Comparison of ENCODE assay signal across 8 cellular contexts in the genomic region with DNA sequence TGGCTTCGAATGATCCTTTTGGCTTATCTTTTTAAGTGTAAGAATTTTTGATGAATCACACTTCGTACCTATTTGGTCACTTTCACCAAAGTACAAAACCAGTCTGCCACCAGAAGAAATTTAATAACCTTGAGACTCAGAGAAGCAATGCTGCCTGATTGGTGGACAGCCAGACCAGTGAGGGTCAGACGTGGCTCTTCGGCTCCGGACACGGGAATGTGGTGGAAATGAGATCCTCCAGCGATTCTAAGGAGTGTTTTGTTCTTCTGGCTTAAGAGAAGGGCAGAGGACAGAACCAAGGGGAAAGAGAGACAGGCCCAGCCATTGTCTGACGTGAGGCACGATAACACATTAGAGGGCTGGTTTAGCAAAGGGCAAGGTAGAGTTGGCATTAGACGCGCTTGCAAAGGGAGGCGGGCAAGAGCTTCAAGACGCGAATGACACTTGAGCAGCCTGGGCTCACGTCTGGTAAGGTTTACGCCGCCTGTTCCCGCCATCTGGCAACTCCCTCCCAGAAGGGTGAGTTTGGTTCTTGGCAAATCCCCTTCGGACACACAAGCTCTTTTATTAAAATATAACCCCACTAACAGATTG. TPM values are rescaled to one million over a fixed set of nuclear protein-coding genes. Genes with fewer than 3 reads are reported as not detected.
DNase-seq lines count a peak whose midpoint lies in the region; ATAC-seq and TF ChIP-seq lines count a peak whose summit lies in the region.

No MANE protein-coding gene starts in this region.

- H3K9me3 Mint-ChIP-seq in T-helper 1 cell treated with Interleukin-12 subunit alpha and Interleukin-12 subunit beta and Interleukin-4 antibody, amounts not matched to agents 30 μg/mL and 1 μg/mL, for 36 hours: peaks cover 3% of the 10 kb centered on the region

- TF ChIP-seq CTCF in vagina (IDR thresholded peaks at IDR 0.05): no peak

- peak overlapping the region; percentile 99 for H3K27ac Mint-ChIP-seq in T-helper 1 cell treated with Interleukin-12 subunit alpha and Interleukin-12 subunit beta and Interleukin-4 antibody, amounts not matched to agents 30 μg/mL and 1 μg/mL, for 36 hours

- intact Hi-C loops in vagina (cut with DNase I): no loop called here

- no CpG with 5 or more reads among the region's 19 CpGs for WGBS in mesendoderm (ENCODE audit: extremely low coverage, insufficient coverage, low lambda C conversion rate)

- no peak overlapping the region for H2BK15ac ChIP-seq in mesendoderm (replicated peaks; ENCODE audit: low read depth)

- H4K5ac ChIP-seq in mesendoderm (ENCODE audit: low read length): no peak overlapping the region

- H3K18ac ChIP-seq in mesendoderm (ENCODE audit: low read length): peak overlapping the region; percentile 36

- no peaks in the 10 kb centered on the region for H3K27me3 ChIP-seq in mesendoderm (ENCODE audit: insufficient read depth, low read length, poor library complexity)
- H3K27me3 ChIP-seq in vagina: no peaks in the 10 kb centered on the region

- H3K79me1 ChIP-seq in mesendoderm (ENCODE audit: low read length): no peaks in the 10 kb centered on the region

- peaks cover 32% of the 10 kb centered on the region for H3K4me1 Mint-ChIP-seq in T-helper 1 cell treated with Interleukin-12 subunit alpha and Interleukin-12 subunit beta and Interleukin-4 antibody, amounts not matched to agents 30 μg/mL and 1 μg/mL, for 36 hours (ENCODE audit: low read depth)

- H3K23ac ChIP-seq in mesendoderm (ENCODE audit: low read length): no peak overlapping the region

- peak overlapping the region; percentile 85 for H3K4me3 Mint-ChIP-seq in T-helper 1 cell treated with Interleukin-12 subunit alpha and Interleukin-12 subunit beta and Interleukin-4 antibody, amounts not matched to agents 30 μg/mL and 1 μg/mL, for 36 hours

- peak overlapping the region; percentile 9 for H3K9ac ChIP-seq in mesendoderm (ENCODE audit: low read length)

- peak overlapping the region; percentile 6 for H3K56ac ChIP-seq in mesendoderm (ENCODE audit: low read length)

- H3K4ac ChIP-seq in mesendoderm (ENCODE audit: low read depth, low read length): no peak overlapping the region

- no peak overlapping the region for H2AK5ac ChIP-seq in mesendoderm (ENCODE audit: low read length)

- H2BK120ac ChIP-seq in mesendoderm (ENCODE audit: low read depth, low read length): no peak overlapping the region

- H3K9me3 ChIP-seq in vagina: no peaks in the 10 kb centered on the region

- H4K8ac ChIP-seq in mesendoderm (ENCODE audit: low read depth, low read length): no peak overlapping the region

- no peak overlapping the region for H3K4me2 ChIP-seq in mesendoderm (ENCODE audit: low read length)

- peaks cover 2% of the 10 kb centered on the region for H3K4me1 ChIP-seq in mesendoderm (ENCODE audit: control insufficient read depth, low read depth, low read length)
- H3K4me1 ChIP-seq in vagina: peaks cover 6% of the 10 kb centered on the region

- DNase-seq in T-helper 1 cell (no peak), NCI-H748 (lab: John Stamatoyannopoulos, UW; ENCODE audit: unreplicated experiment) (peak; percentile 90), cerebellar cortex (ENCODE audit: low spot score) (peak; percentile 68), mesendoderm (peak; percentile 83), vagina (ENCODE audit: extremely low spot score in 2 of 2) (no peak), GF-D8 (lab: John Stamatoyannopoulos, UW) (no peak)

- H3K27ac ChIP-seq in mesendoderm (ENCODE audit: low read depth, low read length): no peak overlapping the region
- H3K27ac ChIP-seq in vagina: peak overlapping the region; percentile 86

- H3K36me3 Mint-ChIP-seq in T-helper 1 cell treated with Interleukin-12 subunit alpha and Interleukin-12 subunit beta and Interleukin-4 antibody, amounts not matched to agents 30 μg/mL and 1 μg/mL, for 36 hours (ENCODE audit: low read depth): no peaks in the 10 kb centered on the region

- ATAC-seq in HG02885 (IDR thresholded peaks at IDR 0.05; ENCODE audit: poor library complexity, unreplicated experiment): peak; percentile 25

- H3K4me3 ChIP-seq in mesendoderm (ENCODE audit: low read length) (no peak overlapping the region), vagina (peak overlapping the region; percentile 43 to 44)

- peak in 1 of 2 donors; percentile 22 for TF ChIP-seq POLR2A in vagina (IDR thresholded peaks at IDR 0.05)

- peaks cover 21% of the 10 kb centered on the region for H3K27me3 Mint-ChIP-seq in T-helper 1 cell treated with Interleukin-12 subunit alpha and Interleukin-12 subunit beta and Interleukin-4 antibody, amounts not matched to agents 30 μg/mL and 1 μg/mL, for 36 hours (ENCODE audit: low read depth)

- H2BK5ac ChIP-seq in mesendoderm (ENCODE audit: low read length): peak overlapping the region; percentile 19

- H3K79me2 ChIP-seq in mesendoderm (ENCODE audit: control insufficient read depth, insufficient read depth, low read length): no peaks in the 10 kb centered on the region

- H3K36me3 ChIP-seq in mesendoderm (ENCODE audit: control insufficient read depth, insufficient read depth, low read length) (no peaks in the 10 kb centered on the region), vagina (no peaks in the 10 kb centered on the region)

RNA-seq across cellular contexts. Expression of gene EZR, which starts 49.9 kb away (rescaled TPM):
- polyA plus RNA-seq in mesendoderm (2013, experiment 1 of 2): 145 TPM
- 153 TPM for polyA plus RNA-seq in mesendoderm (2013, experiment 2 of 2)
- 99.7 TPM for total RNA-seq in vagina

Comparison
In these comparisons a context has a peak if more than half of its experiments do, and no peak if none do; other contexts are left out.
1. DNase-seq: peak in NCI-H748 (single experiment), cerebellar cortex (single experiment) and mesendoderm (single experiment); none in T-helper 1 cell (0 of 5), vagina (0 of 2) and GF-D8 (single experiment).